13 cellular contexts compared by ENCODE assay signal in genomic region chr21:36584980-36585940, GRCh38.
DNase-seq lines count a peak whose midpoint lies in the region; ATAC-seq, FAIRE-seq and TF ChIP-seq lines count a peak whose summit lies in the region.
"Had no signal": no experiment of that assay in that cellular context is flagged by ENCODE, and none has a peak within 500 bp of the region (broad histone marks: within the 10 kb centered on the region; RNA-seq: fewer than 3 reads in every experiment).

No MANE protein-coding gene starts in this region.

- H3K79me2 ChIP-seq in DOHH2 (ENCODE audit: control insufficient read depth, low read length) = no peaks in the 10 kb centered on the region
- H3K79me2 ChIP-seq in GM12878 (ENCODE audit: control insufficient read depth, insufficient read depth, low read length) = no peaks in the 10 kb centered on the region

- no peaks in the 10 kb centered on the region for H3K4me1 ChIP-seq in DOHH2 (ENCODE audit: control insufficient read depth, low read length)
- H3K4me1 ChIP-seq in GM12878 (ENCODE audit: control insufficient read depth, insufficient read depth, low read length) = peaks cover 9% of the 10 kb centered on the region
- no peaks in the 10 kb centered on the region for H3K4me1 ChIP-seq in spleen

- FAIRE-seq in GM12878 (lab: Jason Lieb, UNC) = no peak
- FAIRE-seq: keratinocyte had no signal

- H3K9me3 ChIP-seq in DOHH2 (ENCODE audit: control insufficient read depth, insufficient read depth, low read length) (no peaks in the 10 kb centered on the region), GM12878 (replicated peaks; ENCODE audit: control insufficient read depth, insufficient read depth, low read length) (no peaks in the 10 kb centered on the region), spleen (no peaks in the 10 kb centered on the region)

- POLR2A ChIA-PET in GM12878 (lab: Charles Lee) = no interaction called here

- no peak overlapping the region for H2AFZ ChIP-seq in GM12878 (ENCODE audit: control insufficient read depth, low read depth, low read length)

- peak; percentile 40; the same call in 1 of the 2 replicates for TF ChIP-seq RAD21 in GM12878 (IDR thresholded peaks at IDR 0.05; ENCODE audit: insufficient read depth, low read depth, low read length)

- WGBS in GM12878 (ENCODE audit: insufficient coverage, insufficient replicate concordance, low lambda C conversion rate, missing lambda C conversion rate) = 50% methylated on average over 6 of the region's 6 CpGs
- WGBS in spleen, 5 donors = 72 to 85% (median 82%) methylated on average over 6 of the region's 6 CpGs

- intact Hi-C loops in GM12878 (cut with micrococcal nuclease; ENCODE audit: unreplicated experiment) = loop anchor here (5.0 kb wide), 1 partner anchor 43 kb away; no protein-coding TSS in a partner anchor
- intact Hi-C loops in spleen (cut with DNase I; ENCODE audit: low total_unique reads) = no loop called here

- no peak overlapping the region for H3K9ac ChIP-seq in GM12878 (ENCODE audit: control insufficient read depth, insufficient read depth, low read length)
- H3K9ac ChIP-seq: BLaER1 treated with 17β-estradiol and CSF1 and Interleukin-3, amounts not matched to agents 10 nM and 100 nM had no signal

- H3K27me3 ChIP-seq in DOHH2 (ENCODE audit: control insufficient read depth, low read length) (no peaks in the 10 kb centered on the region; the same call in 1 of the 2 replicates), GM12878 (replicated peaks in 1 of 2; ENCODE audit: control insufficient read depth in 2 of 2, insufficient read depth in 2 of 2, low read length in 1 of 2) (no peaks in the 10 kb centered on the region), spleen (replicated peaks in 1 of 7) (peaks cover 0 to 8% (median 0%) of the 10 kb centered on the region in 7 donors)
- H3K27me3 ChIP-seq: BLaER1 treated with 17β-estradiol and CSF1 and Interleukin-3, amounts not matched to agents 10 nM and 100 nM had no signal

- H3K4me2 ChIP-seq in DOHH2 (ENCODE audit: low read length) = no peak overlapping the region
- H3K4me2 ChIP-seq in GM12878 (ENCODE audit: control insufficient read depth, insufficient read depth) = no peak overlapping the region

- ATAC-seq in GM12878 (peak; percentile 35; the same call in 1 of the 3 replicates), GM21723 (IDR thresholded peaks at IDR 0.05; ENCODE audit: unreplicated experiment) (no peak), GM21737 (IDR thresholded peaks at IDR 0.05; ENCODE audit: unreplicated experiment) (no peak)
- ATAC-seq: SK-N-SH treated with all-trans-retinoic acid at 6 μM for 48 hours had no signal

- peak; percentile 27; the same call in 1 of the 2 replicates for TF ChIP-seq CTCF in 22Rv1 (IDR thresholded peaks at IDR 0.05)
- TF ChIP-seq CTCF in DOHH2 (IDR thresholded peaks at IDR 0.05; ENCODE audit: low read depth, low read length, poor library complexity, severe bottlenecking) = peak; percentile 38
- peak; percentile 27 for TF ChIP-seq CTCF in NB4 (IDR thresholded peaks at IDR 0.05; ENCODE audit: low read depth, low read length)
- TF ChIP-seq CTCF in GM12878 (IDR thresholded peaks at IDR 0.05 in 2 of 3, conservative IDR thresholded peaks at IDR 0.05 in 1 of 3; ENCODE audit: control insufficient read depth in 2 of 3, extremely low read depth in 1 of 3, insufficient read depth in 1 of 3, low read depth in 3 of 3, low read length in 3 of 3) = peak in 2 of 3 experiments; percentile 14 to 21; a peak in 2 of 6 replicates
- TF ChIP-seq CTCF in spleen (IDR thresholded peaks at IDR 0.05 in 8 of 11, conservative IDR thresholded peaks at IDR 0.05 in 3 of 11) = no peak

- no peak for TF ChIP-seq EP300 in GM12878 (IDR thresholded peaks at IDR 0.05; ENCODE audit: borderline replicate concordance in 1 of 2, control insufficient read depth in 1 of 2, low read depth in 2 of 2, low read length in 2 of 2)

- SMC1A ChIA-PET in GM12878 (lab: Charles Lee; ENCODE audit: uncharacterized antibody, unreplicated experiment) = interaction anchor here (0.7 to 6.4 kb wide), 8 partner anchors 10 to 396 kb away, joined by 3 to 82 read pairs (median 4); no protein-coding TSS in a partner anchor

- H3K36me3 ChIP-seq in DOHH2 (ENCODE audit: control insufficient read depth, low read length) (no peaks in the 10 kb centered on the region), GM12878 (ENCODE audit: control insufficient read depth in 2 of 2, insufficient read depth in 2 of 2, low read length in 1 of 2) (no peaks in the 10 kb centered on the region), spleen (no peaks in the 10 kb centered on the region)
- H3K36me3 ChIP-seq: BLaER1 treated with 17β-estradiol and CSF1 and Interleukin-3, amounts not matched to agents 10 nM and 100 nM had no signal

- DNase-seq in NB4 (ENCODE audit: low read depth) = peak; percentile 28
- no peak for DNase-seq in GM12878 (ENCODE audit: low read depth, low spot score)
- no peak for DNase-seq in spleen
- no peak for DNase-seq in NCI-H187 treated with DMSO at 0.1 percent for 48 hours (lab: John Stamatoyannopoulos, UW)
- DNase-seq: cortex of kidney, GF-D8 had no signal

- BruUV-seq in GM12878 (replicated peaks; lab: Mats Ljungman, UMichigan) = no TSS peak

- TF ChIP-seq POLR2A in NB4 (IDR thresholded peaks at IDR 0.05; ENCODE audit: extremely low read depth, insufficient read length) (no peak), GM12878 (IDR thresholded peaks at IDR 0.05; ENCODE audit: low read depth, low read length) (no peak), spleen (IDR thresholded peaks at IDR 0.05) (no peak)

- in situ Hi-C loops in GM12878 (cut with MboI) = no loop called here

- CTCF ChIA-PET in GM12878 (lab: Yijun Ruan, JAX) = interaction anchor here (0.9 to 6.1 kb wide), 8 partner anchors 10 to 163 kb away, joined by 3 to 86 read pairs (median 6); no protein-coding TSS in a partner anchor

- H3K27ac ChIP-seq in 22Rv1 = no peak overlapping the region
- H3K27ac ChIP-seq in DOHH2 (ENCODE audit: low read depth, low read length) = no peak overlapping the region
- H3K27ac ChIP-seq in GM12878 (ENCODE audit: control insufficient read depth, insufficient read depth) = no peak overlapping the region
- no peak overlapping the region for H3K27ac ChIP-seq in spleen
- H3K27ac ChIP-seq: BLaER1 treated with 17β-estradiol and CSF1 and Interleukin-3, amounts not matched to agents 10 nM and 100 nM had no signal

- H3K4me3 ChIP-seq in DOHH2 (ENCODE audit: low read length) (no peak overlapping the region), NB4 (ENCODE audit: low read depth, low read length) (no peak overlapping the region), GM12878 (no peak overlapping the region), spleen (no peak overlapping the region)
- H3K4me3 ChIP-seq: BLaER1 treated with 17β-estradiol and CSF1 and Interleukin-3, amounts not matched to agents 10 nM and 100 nM had no signal

- no peaks in the 10 kb centered on the region for H3K9me2 ChIP-seq in DOHH2 (replicated peaks; ENCODE audit: control insufficient read depth, low read length)

- no peaks in the 10 kb centered on the region for H3F3A ChIP-seq in DOHH2 (ENCODE audit: control insufficient read depth, insufficient read depth)

- RAD21 ChIA-PET in GM12878 (lab: Charles Lee; ENCODE audit: unreplicated experiment) = interaction anchor here (0.8 kb wide), 1 partner anchor 40 kb away, joined by 4 read pairs; no protein-coding TSS in a partner anchor

- H4K20me1 ChIP-seq in DOHH2 (ENCODE audit: control insufficient read depth, insufficient read depth, low read depth, low read length) (no peaks in the 10 kb centered on the region), GM12878 (ENCODE audit: control insufficient read depth, insufficient read depth) (no peaks in the 10 kb centered on the region)
- H4K20me1 ChIP-seq: BLaER1 treated with 17β-estradiol and CSF1 and Interleukin-3, amounts not matched to agents 10 nM and 100 nM had no signal

TF ChIP-seq in GM12878, 131 proteins besides CTCF, POLR2A, EP300 and RAD21 (continues in another document):
- TF ChIP-seq SREBF1 (IDR thresholded peaks at IDR 0.05; ENCODE audit: low read length) = no peak
- no peak for TF ChIP-seq SKIL (IDR thresholded peaks at IDR 0.05; ENCODE audit: low read depth, poor library complexity, severe bottlenecking)
- no peak for TF ChIP-seq USF2 (IDR thresholded peaks at IDR 0.05; ENCODE audit: borderline replicate concordance, low read depth, low read length)
- no peak for TF ChIP-seq SMARCA5 (IDR thresholded peaks at IDR 0.05)
- no peak for TF ChIP-seq NR2F1 (conservative IDR thresholded peaks at IDR 0.05)
- TF ChIP-seq STAT1 (conservative IDR thresholded peaks at IDR 0.05) = no peak
- TF ChIP-seq BMI1 (IDR thresholded peaks at IDR 0.05; ENCODE audit: borderline replicate concordance) = no peak

Comparison
In these comparisons a context has a peak if more than half of its experiments do, and no peak if none do; other contexts are left out.
1. CTCF ChIP-seq: peak in 22Rv1 (single experiment), DOHH2 (single experiment), NB4 (single experiment) and GM12878 (2 of 3); none in spleen (0 of 11).